Comparison of ENCODE assay signal across 4 cellular contexts in genomic region chr5:141174291-141175104, GRCh38. TPM values are rescaled to one million over a fixed set of nuclear protein-coding genes. Genes with fewer than 3 reads are reported as not detected.
"Had no signal": no experiment of that assay in that cellular context is flagged by ENCODE, and none has a peak within 500 bp of the region (broad histone marks: within the 10 kb centered on the region; RNA-seq: fewer than 3 reads in every experiment).

No MANE protein-coding gene starts in this region.

RNA-seq across cellular contexts. Expression of gene PCDHB7, which starts 2.1 kb away (rescaled TPM):
- total RNA-seq: OCI-LY7, PC-9 had no signal

RNA-seq across cellular contexts. Expression of gene PCDHB8, which starts 3.1 kb away (rescaled TPM):
- total RNA-seq: OCI-LY7, PC-9, Peyer's patch had no signal

RNA-seq across cellular contexts. Expression of gene PCDHB16, which starts 7.7 kb away (rescaled TPM):
- total RNA-seq: OCI-LY7, PC-3, PC-9 had no signal

RNA-seq across cellular contexts. Expression of gene PCDHB9, which starts 12.5 kb away (rescaled TPM):
- total RNA-seq: PC-9 had no signal

RNA-seq across cellular contexts. Expression of gene PCDHB10, which starts 17.7 kb away (rescaled TPM):
- total RNA-seq: OCI-LY7, PC-9 had no signal
